10 cellular contexts compared by ENCODE assay signal in genomic region chr2:147398301-147398700, GRCh38.
"Had no signal": no experiment of that assay in that cellular context is flagged by ENCODE, and none has a peak within 500 bp of the region (broad histone marks: within the 10 kb centered on the region; RNA-seq: fewer than 3 reads in every experiment).

No MANE protein-coding gene starts in this region.

- H3K4me1 Mint-ChIP-seq: GM23338, H9 had no signal

- H3K9me3 Mint-ChIP-seq: GM23338, H9 had no signal

- H2AFZ ChIP-seq: GM23248, GM23338 had no signal

- FAIRE-seq: H1, H54 had no signal

- H3K27ac Mint-ChIP-seq: H9, HFFc6 had no signal

- DNase-seq: GM23248, GOT3, H7, H9, HCEC 1CT, HFFc6 had no signal

- H3K4me3 Mint-ChIP-seq: GM23338, H9, HFFc6 had no signal

- H3K9ac ChIP-seq: GM23248 had no signal

- H3K36me3 ChIP-seq: HAP-1 had no signal

- H3K4me2 ChIP-seq: GM23338 had no signal

- H3K4me3 ChIP-seq: GM23248, GM23338, HAP-1 had no signal

- H3K27ac ChIP-seq: GM23248 had no signal

- H3K9me3 ChIP-seq: HAP-1 had no signal
